Comparison of ENCODE assay signal across 9 cellular contexts in the genomic region with DNA sequence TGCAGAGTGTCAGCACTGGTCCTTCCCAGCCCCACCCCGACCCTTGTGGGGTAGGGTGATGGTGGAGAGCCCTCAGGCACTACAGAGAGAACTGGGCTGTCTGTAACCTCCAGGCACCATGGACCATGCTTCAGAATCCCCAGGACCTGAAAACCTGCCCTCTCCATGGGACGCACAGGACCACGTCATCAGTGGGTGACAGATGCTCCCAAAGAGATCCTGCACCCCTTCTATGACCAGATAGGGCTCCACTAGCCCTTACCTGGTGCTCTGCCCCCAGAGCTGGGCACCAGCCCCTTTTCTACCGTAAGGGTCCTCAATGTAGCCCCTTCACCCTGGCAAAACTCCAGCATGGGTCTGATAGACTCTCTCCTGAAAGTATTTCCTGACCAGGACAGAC.
"Had no signal": no experiment of that assay in that cellular context is flagged by ENCODE, and none has a peak within 500 bp of the region (broad histone marks: within the 10 kb centered on the region; RNA-seq: fewer than 3 reads in every experiment).

No MANE protein-coding gene starts in this region.

- H2AFZ ChIP-seq: GM23248 had no signal

- H3K9me3 Mint-ChIP-seq: HFFc6 had no signal

- H3K4me3 Mint-ChIP-seq: HFFc6 had no signal

- H3K4me3 ChIP-seq: GM23248, HAP-1 had no signal

- H3K4me1 ChIP-seq: HAP-1 had no signal

- ATAC-seq: HCT116 had no signal

- DNase-seq: GM23248, GOT3, H7, HFFc6, IMR-90, KBM-7 had no signal

- H3K9ac ChIP-seq: GM23248 had no signal

- H3K9me3 ChIP-seq: HAP-1 had no signal

- H3K27ac Mint-ChIP-seq: HFFc6 had no signal

- H3K27ac ChIP-seq: GM23248, HL-60 had no signal

- H3K36me3 ChIP-seq: HAP-1 had no signal
